Comparison of ENCODE assay signal across 2 cellular contexts in genomic region chr19:50959731-50960500, GRCh38.
TF ChIP-seq lines count a peak whose summit lies in the region.

No MANE protein-coding gene starts in this region.

TF ChIP-seq in A549, 52 proteins besides CTCF, POLR2A, EP300 and RAD21:
- no peak for TF ChIP-seq ESRRA (IDR thresholded peaks at IDR 0.05; ENCODE audit: borderline replicate concordance, low read length)
- no peak for TF ChIP-seq BHLHE40 (IDR thresholded peaks at IDR 0.05; ENCODE audit: low read depth, low read length)
- TF ChIP-seq HES2 (IDR thresholded peaks at IDR 0.05), result no peak
- TF ChIP-seq E2F6 (IDR thresholded peaks at IDR 0.05; ENCODE audit: borderline replicate concordance, low read depth), result no peak
- TF ChIP-seq REST (IDR thresholded peaks at IDR 0.05), result no peak
- no peak for TF ChIP-seq ZSCAN20 (CRISPR knock-in tag; IDR thresholded peaks at IDR 0.05)
- TF ChIP-seq TP53 (CRISPR knock-in tag; IDR thresholded peaks at IDR 0.05), result no peak
- no peak for TF ChIP-seq ATOH8 (CRISPR knock-in tag; IDR thresholded peaks at IDR 0.05; ENCODE audit: low read depth)
- TF ChIP-seq FOXS1 (CRISPR knock-in tag; IDR thresholded peaks at IDR 0.05), result no peak
- no peak for TF ChIP-seq NR3C1 (IDR thresholded peaks at IDR 0.05)
- no peak for TF ChIP-seq SREBF2 (IDR thresholded peaks at IDR 0.05)
- no peak for TF ChIP-seq ELK1 (IDR thresholded peaks at IDR 0.05; ENCODE audit: low read depth, low read length)

TF ChIP-seq in H1, 55 proteins besides CTCF, POLR2A, EP300 and RAD21:
- TF ChIP-seq HDAC2 (IDR thresholded peaks at IDR 0.05; ENCODE audit: borderline replicate concordance in 1 of 2, low read depth in 2 of 2, low read length in 2 of 2) (no peak), NRF1 (IDR thresholded peaks at IDR 0.05; ENCODE audit: low read depth, low read length) (no peak), E2F6 (IDR thresholded peaks at IDR 0.05) (no peak), JUN (IDR thresholded peaks at IDR 0.05; ENCODE audit: low read depth, low read length) (no peak), FOSL1 (IDR thresholded peaks at IDR 0.05; ENCODE audit: insufficient read depth, low read depth, low read length) (no peak), GTF2F1 (IDR thresholded peaks at IDR 0.05; ENCODE audit: borderline replicate concordance, low read depth, low read length) (no peak), POLR2AphosphoS5 (IDR thresholded peaks at IDR 0.05; ENCODE audit: low read depth, low read length) (no peak), MAFK (IDR thresholded peaks at IDR 0.05; ENCODE audit: low read depth, low read length) (no peak), KDM5A (IDR thresholded peaks at IDR 0.05; ENCODE audit: low read length) (no peak), BCL11A (IDR thresholded peaks at IDR 0.05; ENCODE audit: low read depth in 2 of 2, low read length in 2 of 2) (no peak), TAF1 (IDR thresholded peaks at IDR 0.05; ENCODE audit: low read depth, low read length) (no peak), ZNF274 (IDR thresholded peaks at IDR 0.05; ENCODE audit: borderline replicate concordance, extremely low read depth, low read length) (no peak), TBP (IDR thresholded peaks at IDR 0.05; ENCODE audit: low read depth, low read length) (no peak)
TF ChIP-seq in H1: peak in this region for 0.
